8 cellular contexts compared by ENCODE assay signal in genomic region chr20:38321959-38322598, GRCh38. TPM values are rescaled to one million over a fixed set of nuclear protein-coding genes. Genes with fewer than 3 reads are reported as not detected.
A peak's percentile ranks its signal among the peaks of the same experiment; 100 is the strongest.
DNase-seq lines count a peak whose midpoint lies in the region; ATAC-seq and TF ChIP-seq lines count a peak whose summit lies in the region.

No MANE protein-coding gene starts in this region.

- peaks cover 66 to 72% of the 10 kb centered on the region in 2 donors for H3K36me3 Mint-ChIP-seq in CD14-positive monocyte

- peaks cover 10% of the 10 kb centered on the region for H3K4me1 Mint-ChIP-seq in CD14-positive monocyte

- no peak overlapping the region for H3K27ac Mint-ChIP-seq in CD14-positive monocyte

- TF ChIP-seq CTCF in CD14-positive monocyte (IDR thresholded peaks at IDR 0.05) (peak; percentile 76), foreskin keratinocyte (conservative IDR thresholded peaks at IDR 0.05) (peak; percentile 81)

- H3K4me3 Mint-ChIP-seq in CD14-positive monocyte = no peak overlapping the region

- no peak for DNase-seq in CD14-positive monocyte (ENCODE audit: low spot score)
- peak; percentile 34 for DNase-seq in HS-27A (ENCODE audit: low read depth)
- peak; percentile 26 to 78 for DNase-seq in SW 1271 (lab: John Stamatoyannopoulos, UW)
- DNase-seq in foreskin keratinocyte = peak in 1 of 2 donors; percentile 34
- DNase-seq in posterior cingulate gyrus = peak in 7 of 10 donors; percentile 52 to 90 (median 54)
- no peak for DNase-seq in activated naive CD4-positive, alpha-beta T cell (lab: John Stamatoyannopoulos, UW)

- peaks cover 9 to 32% (median 16%) of the 10 kb centered on the region in 3 donors for H3K27me3 Mint-ChIP-seq in CD14-positive monocyte (ENCODE audit: low read depth in 3 of 3)

- intact Hi-C loops in CD14-positive monocyte (cut with micrococcal nuclease) (loop anchor here (1.0 to 5.0 kb wide), 3 partner anchors 90 to 260 kb away; no protein-coding TSS in a partner anchor), posterior cingulate gyrus (cut with DNase I) (loop anchor here (5.0 kb wide), 2 partner anchors 90 to 265 kb away; no protein-coding TSS in a partner anchor)

- H3K27me3 ChIP-seq in foreskin keratinocyte = peaks cover 44% of the 10 kb centered on the region

- no peak overlapping the region for H3K27ac ChIP-seq in foreskin keratinocyte

- H3K9me3 Mint-ChIP-seq in CD14-positive monocyte = peaks cover 2 to 6% (median 4%) of the 10 kb centered on the region in 7 donors

- H3K4me1 ChIP-seq in foreskin keratinocyte = no peaks in the 10 kb centered on the region

- ATAC-seq in foreskin keratinocyte (peak; percentile 37), HG02840 (IDR thresholded peaks at IDR 0.05; ENCODE audit: low FRiP score, unreplicated experiment) (no peak), GM18873 (IDR thresholded peaks at IDR 0.05; ENCODE audit: low FRiP score, unreplicated experiment) (no peak)

RNA-seq across cellular contexts. Expression of gene BPI, which starts 18.1 kb away (rescaled TPM):
- polyA plus RNA-seq in CD14-positive monocyte = 1 to 10 TPM; 8.7 to 9.0 TPM
- total RNA-seq in foreskin keratinocyte = not detected in 2 replicates
- not detected in 2 replicates for polyA plus RNA-seq in foreskin keratinocyte

RNA-seq across cellular contexts. Expression of gene LBP, which starts 24.2 kb away (rescaled TPM):
- not detected for polyA plus RNA-seq in CD14-positive monocyte
- not detected in 2 replicates for total RNA-seq in foreskin keratinocyte
- not detected in 2 replicates for polyA plus RNA-seq in foreskin keratinocyte

Comparison
In these comparisons a context has a peak if more than half of its experiments do, and no peak if none do; other contexts are left out.
1. DNase-seq: peak in HS-27A (single experiment), SW 1271 (2 of 2) and posterior cingulate gyrus (7 of 10); none in CD14-positive monocyte (single experiment) and activated naive CD4-positive, alpha-beta T cell (0 of 4).